Comparison of ENCODE assay signal across 9 cellular contexts in genomic region chr18:47930086-47930843, GRCh38. TPM values are rescaled to one million over a fixed set of nuclear protein-coding genes. Genes with fewer than 3 reads are reported as not detected.
DNase-seq lines count a peak whose midpoint lies in the region; ATAC-seq, FAIRE-seq and TF ChIP-seq lines count a peak whose summit lies in the region.
"Had no signal": no experiment of that assay in that cellular context is flagged by ENCODE, and none has a peak within 500 bp of the region (broad histone marks: within the 10 kb centered on the region; RNA-seq: fewer than 3 reads in every experiment).

Gene SMAD2 (minus strand): TSS chr18:47930659. CDS start chr18:47896756, 33,903 bp downstream.

- POLR2A ChIA-PET in activated B cell treated with CpG ODN at 0.5 μM for 24 hours (lab: Charles Lee), result interaction anchor here (0.6 to 2.1 kb wide), 7 partner anchors 16 to 1022 kb away, joined by 3 to 15 read pairs (median 6); partner anchors contain the start of gene HDHD2

- H3K27ac Mint-ChIP-seq in activated B cell treated with CpG ODN at 0.5 μM for 24 hours, result peak within 1 kb of the TSS; percentile 87

- peak within 1 kb of the TSS; percentile 94 for H3K4me2 ChIP-seq in keratinocyte (ENCODE audit: control insufficient read depth, extremely low read depth, insufficient read depth, low read depth, low read length)

- no peaks in the 10 kb centered on the region for H3K9me1 ChIP-seq in keratinocyte (ENCODE audit: control insufficient read depth, extremely low read depth, insufficient read depth, low read length)

- H3K4me3 ChIP-seq in keratinocyte (ENCODE audit: control insufficient read depth in 2 of 3, extremely low read depth in 1 of 3, insufficient read depth in 2 of 3, low read depth in 1 of 3, low read length in 3 of 3), result peak within 1 kb of the TSS; percentile 88 to 96 (median 93)

- TF ChIP-seq CTCF in activated B cell treated with CpG ODN at 0.5 μM for 24 hours (IDR thresholded peaks at IDR 0.05) (no peak), keratinocyte (optimal IDR thresholded peaks at IDR 0.05 in 1 of 3, IDR thresholded peaks at IDR 0.05 in 1 of 3, conservative IDR thresholded peaks at IDR 0.05 in 1 of 3; ENCODE audit: extremely low read depth in 1 of 3, insufficient read depth in 2 of 3, low read length in 3 of 3) (no peak)

- dilution Hi-C loops in keratinocyte (cut with MboI; ENCODE audit: extremely low pct_ligation_motif_present, low sequenced_read_pairs), result no loop called here

- DNase-seq in NCI-H1694 (lab: John Stamatoyannopoulos, UW), result peak; percentile 24
- DNase-seq in NCI-H1694 treated with DMSO at 0.1 percent for 48 hours (lab: John Stamatoyannopoulos, UW), result no peak
- peak; percentile 92 for DNase-seq in NCI-H2171 (lab: John Stamatoyannopoulos, UW)
- DNase-seq in activated B cell treated with CpG ODN at 0.5 μM for 24 hours, result peak; percentile 77
- peak in 59 of 61 donors; percentile 39 to 90 (median 75) for DNase-seq in caudate nucleus (lab: John Stamatoyannopoulos, UW)
- no peak for DNase-seq in keratinocyte (ENCODE audit: low read depth, low spot score)
- DNase-seq in stimulated activated CD4-positive, alpha-beta T cell treated with anti-CD3 and anti-CD28 coated beads, Interleukin-12 subunit alpha, Interleukin-12 subunit beta, amount 100 ng/mL, for 48 hours (ENCODE audit: low read depth in 2 of 3, low spot score in 1 of 3), result peak; percentile 54 to 80 (median 62)

- H3K27ac ChIP-seq in caudate nucleus (ENCODE audit: low read depth, low read length) (peak within 1 kb of the TSS; percentile 95), keratinocyte (ENCODE audit: control insufficient read depth, insufficient read depth, low read length) (peak within 1 kb of the TSS; percentile 99)

- no peaks in the 10 kb centered on the region for H3K27me3 ChIP-seq in keratinocyte (ENCODE audit: control insufficient read depth, extremely low read depth, insufficient read depth, low read length)

- H3K9me3 Mint-ChIP-seq in activated B cell treated with CpG ODN at 0.5 μM for 24 hours, result no peaks in the 10 kb centered on the region

- intact Hi-C loops in activated B cell treated with CpG ODN at 0.5 μM for 24 hours (cut with micrococcal nuclease), result loop anchor here (1.0 to 10.0 kb wide), 6 partner anchors 29 to 1963 kb away; partner anchors contain the start of genes ACAA2, EPG5, HDHD2 and IER3IP1

- H2AFZ ChIP-seq in keratinocyte (ENCODE audit: control insufficient read depth, low read length), result peak within 1 kb of the TSS; percentile 82

- H4K20me1 ChIP-seq in keratinocyte (ENCODE audit: control insufficient read depth, extremely low read depth, insufficient read depth, low read length), result no peaks in the 10 kb centered on the region

- H3K79me2 ChIP-seq in keratinocyte (ENCODE audit: control insufficient read depth, insufficient read depth, low read length), result peaks cover 43% of the 10 kb centered on the region

- peaks cover 16% of the 10 kb centered on the region for H3K4me1 ChIP-seq in keratinocyte (ENCODE audit: control insufficient read depth, extremely low read depth, insufficient read depth, low read length)

- CTCF ChIA-PET in activated B cell treated with CpG ODN at 0.5 μM for 24 hours (lab: Charles Lee), result no interaction called here

- H3K4me3 Mint-ChIP-seq in activated B cell treated with CpG ODN at 0.5 μM for 24 hours, result peak within 1 kb of the TSS; percentile 89

- peaks cover 45% of the 10 kb centered on the region for H3K4me1 Mint-ChIP-seq in activated B cell treated with CpG ODN at 0.5 μM for 24 hours

- peak within 1 kb of the TSS; percentile 99 for H3K9ac ChIP-seq in keratinocyte (ENCODE audit: control insufficient read depth, extremely low read depth, insufficient read depth, low read length)

- peak; percentile 36 for ATAC-seq in HG02973 (IDR thresholded peaks at IDR 0.05; ENCODE audit: unreplicated experiment)
- ATAC-seq in activated B cell treated with CpG ODN at 0.5 μM for 24 hours (ENCODE audit: low read depth), result peak; percentile 45

- H3K9me3 ChIP-seq in keratinocyte (ENCODE audit: control insufficient read depth, low read depth, low read length), result no peaks in the 10 kb centered on the region

- no peak for FAIRE-seq in keratinocyte (lab: Jason Lieb, UNC)
- FAIRE-seq: G401.6 had no signal

- no peaks in the 10 kb centered on the region for H3K27me3 Mint-ChIP-seq in activated B cell treated with CpG ODN at 0.5 μM for 24 hours

- no peaks in the 10 kb centered on the region for H3K36me3 ChIP-seq in keratinocyte (ENCODE audit: control insufficient read depth in 2 of 2, extremely low read depth in 1 of 2, insufficient read depth in 2 of 2, low read length in 2 of 2)

- H3K36me3 Mint-ChIP-seq in activated B cell treated with CpG ODN at 0.5 μM for 24 hours (ENCODE audit: low read depth), result no peaks in the 10 kb centered on the region

RNA-seq across cellular contexts. Expression of gene SMAD2, which starts in this region (rescaled TPM):
- total RNA-seq in activated B cell treated with CpG ODN at 0.5 μM for 24 hours, result 97.3 and 99.0 TPM in 2 replicates
- 69.9 to 87.1 TPM (median 80.2 TPM) in 3 replicates for polyA plus RNA-seq in keratinocyte
- polyA plus RNA-seq in keratinocyte (2011; ENCODE audit: low read depth), result 81.2 TPM
- 75.3 and 131 TPM in 2 replicates for polyA plus RNA-seq in keratinocyte (2011; cell fraction: cytosol; rRNA removed)
- 54.5 and 60.1 TPM in 2 replicates for polyA plus RNA-seq in keratinocyte (2011; cell fraction: nucleus; rRNA removed)
- polyA plus RNA-seq in keratinocyte (2012; ENCODE audit: low replicate concordance), result 68.2 and 73.1 TPM in 2 replicates
- 35.2 to 158 TPM (median 84.9 TPM) in 3 replicates for polyA minus RNA-seq in keratinocyte
- polyA minus RNA-seq in keratinocyte (2011; cell fraction: cytosol; rRNA and poly(A)+ RNA removed), result 71.6 TPM
- 27.5 and 70.2 TPM in 2 replicates for polyA minus RNA-seq in keratinocyte (2011; cell fraction: nucleus; rRNA and poly(A)+ RNA removed)

Comparison
In these comparisons a context has a peak if more than half of its experiments do, and no peak if none do; other contexts are left out.
1. DNase-seq: peak in NCI-H1694 (single experiment), NCI-H2171 (single experiment), activated B cell treated with CpG ODN at 0.5 μM for 24 hours (single experiment), caudate nucleus (59 of 61) and stimulated activated CD4-positive, alpha-beta T cell treated with anti-CD3 and anti-CD28 coated beads, Interleukin-12 subunit alpha, Interleukin-12 subunit beta, amount 100 ng/mL, for 48 hours (3 of 3); none in NCI-H1694 treated with DMSO at 0.1 percent for 48 hours (single experiment) and keratinocyte (single experiment).